Comparison of ENCODE assay signal across 2 cellular contexts in genomic region chr4:25838526-25838925, GRCh38.
TF ChIP-seq lines count a peak whose summit lies in the region.

No MANE protein-coding gene starts in this region.

TF ChIP-seq in SK-N-SH, 30 proteins besides CTCF, POLR2A, EP300 and RAD21:
- peak; percentile 81 for TF ChIP-seq REST (IDR thresholded peaks at IDR 0.05; ENCODE audit: low read depth, low read length)
- no peak for TF ChIP-seq USF1 (IDR thresholded peaks at IDR 0.05; ENCODE audit: borderline replicate concordance, low read depth)

TF ChIP-seq in SK-N-SH treated with all-trans-retinoic acid at 6 μM for 48 hours, 23 proteins besides CTCF, POLR2A, EP300 and RAD21 (continued from another document):
- TF ChIP-seq CSRNP3 (CRISPR knock-in tag; IDR thresholded peaks at IDR 0.05) = no peak
- TF ChIP-seq PPARA (CRISPR knock-in tag; IDR thresholded peaks at IDR 0.05; ENCODE audit: borderline replicate concordance) = no peak
- TF ChIP-seq TCF4 (CRISPR knock-in tag; IDR thresholded peaks at IDR 0.05; ENCODE audit: borderline replicate concordance) = no peak
